21 cellular contexts compared by ENCODE assay signal in the genomic region with DNA sequence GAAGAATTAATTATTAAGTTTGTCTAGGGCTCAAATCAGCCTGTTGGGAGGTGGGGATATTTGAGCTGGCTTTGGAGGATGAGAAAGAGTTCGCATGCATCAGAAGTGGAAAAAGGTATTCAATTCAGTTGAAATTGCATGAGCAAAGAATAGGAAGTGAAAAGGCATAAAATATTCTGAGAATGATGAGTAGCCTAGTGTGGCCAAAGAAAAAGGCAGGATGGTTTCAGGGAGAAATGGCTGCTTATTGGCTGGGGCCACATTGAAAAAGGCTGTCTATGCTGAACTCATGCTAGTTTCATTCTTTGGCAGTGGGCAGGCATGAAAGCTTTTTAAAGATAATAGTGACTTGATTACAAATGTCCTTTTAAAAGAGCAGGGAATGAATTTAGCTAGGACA.
A peak's percentile ranks its signal among the peaks of the same experiment; 100 is the strongest.
DNase-seq lines count a peak whose midpoint lies in the region; ATAC-seq and TF ChIP-seq lines count a peak whose summit lies in the region.
"Had no signal": no experiment of that assay in that cellular context is flagged by ENCODE, and none has a peak within 500 bp of the region (broad histone marks: within the 10 kb centered on the region; RNA-seq: fewer than 3 reads in every experiment).

No MANE protein-coding gene starts in this region.

- peak; percentile 11 for DNase-seq in GM06990 (ENCODE audit: extremely low read depth, insufficient read length)
- DNase-seq in NCI-H2081 (lab: John Stamatoyannopoulos, UW), result no peak
- DNase-seq in activated CD8-positive, alpha-beta T cell treated with anti-CD3 and anti-CD28 coated beads, Interleukin-2, amount 10 ng/mL, durations not matched to agents 7 days and 5 days, result no peak
- no peak for DNase-seq in upper lobe of right lung
- DNase-seq: activated CD4-positive, alpha-beta T cell treated with anti-CD3 and anti-CD28 coated beads, Interleukin-2, amount 10 ng/mL, durations not matched to agents 24 days and 14 days; activated gamma-delta T cell treated with Interleukin-2 at 50 U/mL for 16 hours; adrenal gland; AML-193; left ventricle myocardium superior; mucosa of descending colon; NCI-H187 treated with DMSO at 0.1 percent for 48 hours; stimulated activated CD4-positive, alpha-beta T cell treated with anti-CD3 and anti-CD28 coated beads, Interleukin-4, amount 100 ng/mL, for 24 hours had no signal

- no peaks in the 10 kb centered on the region for H3K36me3 ChIP-seq in GM06990 (ENCODE audit: control insufficient read depth, insufficient read depth, low read length)
- no peaks in the 10 kb centered on the region for H3K36me3 ChIP-seq in upper lobe of right lung
- H3K36me3 ChIP-seq: adrenal gland, HAP-1, neural progenitor cell had no signal

- H3K9me3 ChIP-seq in upper lobe of right lung, result no peaks in the 10 kb centered on the region
- H3K9me3 ChIP-seq: adrenal gland, HAP-1, mucosa of descending colon had no signal

- no peak overlapping the region for H3K4me3 Mint-ChIP-seq in activated CD8-positive, alpha-beta T cell treated with anti-CD3 and anti-CD28 coated beads, Interleukin-2, amount 10 ng/mL, durations not matched to agents 7 days and 5 days
- H3K4me3 Mint-ChIP-seq: activated CD4-positive, alpha-beta T cell treated with anti-CD3 and anti-CD28 coated beads, Interleukin-2, amount 10 ng/mL, durations not matched to agents 24 days and 14 days; dendritic cell treated with granulocyte-macrophage colony-stimulating factor and Interleukin-4, amounts not matched to agents 40 ng/mL and 50 ng/mL, for 4 days; neural progenitor cell had no signal

- H3K27me3 ChIP-seq in GM06990 (replicated peaks; ENCODE audit: control insufficient read depth, insufficient read depth, low read length), result no peaks in the 10 kb centered on the region
- no peaks in the 10 kb centered on the region for H3K27me3 ChIP-seq in upper lobe of right lung
- H3K27me3 ChIP-seq: adrenal gland, neural progenitor cell had no signal

- no peaks in the 10 kb centered on the region for H3K9me3 Mint-ChIP-seq in activated CD8-positive, alpha-beta T cell treated with anti-CD3 and anti-CD28 coated beads, Interleukin-2, amount 10 ng/mL, durations not matched to agents 7 days and 5 days (ENCODE audit: insufficient read depth)
- H3K9me3 Mint-ChIP-seq: activated CD4-positive, alpha-beta T cell treated with anti-CD3 and anti-CD28 coated beads, Interleukin-2, amount 10 ng/mL, durations not matched to agents 24 days and 14 days; dendritic cell treated with granulocyte-macrophage colony-stimulating factor and Interleukin-4, amounts not matched to agents 40 ng/mL and 50 ng/mL, for 4 days; neural progenitor cell had no signal

- POLR2A ChIA-PET in activated CD8-positive, alpha-beta T cell treated with anti-CD3 and anti-CD28 coated beads, Interleukin-2, amount 10 ng/mL, durations not matched to agents 7 days and 5 days (lab: Charles Lee), result no interaction called here

- no peaks in the 10 kb centered on the region for H3K36me3 Mint-ChIP-seq in activated CD8-positive, alpha-beta T cell treated with anti-CD3 and anti-CD28 coated beads, Interleukin-2, amount 10 ng/mL, durations not matched to agents 7 days and 5 days (ENCODE audit: low read depth)
- H3K36me3 Mint-ChIP-seq: neural progenitor cell had no signal

- H3K27ac ChIP-seq in upper lobe of right lung, result no peak overlapping the region
- H3K27ac ChIP-seq: 22Rv1, adrenal gland, neural progenitor cell had no signal

- intact Hi-C loops in upper lobe of right lung (cut with DNase I), result no loop called here

- CTCF ChIA-PET in activated CD8-positive, alpha-beta T cell treated with anti-CD3 and anti-CD28 coated beads, Interleukin-2, amount 10 ng/mL, durations not matched to agents 7 days and 5 days (lab: Charles Lee), result no interaction called here

- TF ChIP-seq CTCF in GM06990 (IDR thresholded peaks at IDR 0.05; ENCODE audit: insufficient read depth, low read length, poor library complexity, severe bottlenecking) (no peak), upper lobe of right lung (IDR thresholded peaks at IDR 0.05) (no peak)

- ATAC-seq in GM18909 (IDR thresholded peaks at IDR 0.05; ENCODE audit: poor library complexity, unreplicated experiment) (peak; percentile 65), GM21825 (IDR thresholded peaks at IDR 0.05; ENCODE audit: unreplicated experiment) (peak; percentile 63), HG03432 (IDR thresholded peaks at IDR 0.05; ENCODE audit: unreplicated experiment) (peak; percentile 83), HG03280 (IDR thresholded peaks at IDR 0.05; ENCODE audit: unreplicated experiment) (no peak), upper lobe of right lung (no peak)
- no peak for ATAC-seq in activated CD8-positive, alpha-beta T cell treated with anti-CD3 and anti-CD28 coated beads, Interleukin-2, amount 10 ng/mL, durations not matched to agents 7 days and 5 days
- ATAC-seq: left ventricle myocardium superior, mucosa of descending colon had no signal

- no peaks in the 10 kb centered on the region for H3K27me3 Mint-ChIP-seq in activated CD8-positive, alpha-beta T cell treated with anti-CD3 and anti-CD28 coated beads, Interleukin-2, amount 10 ng/mL, durations not matched to agents 7 days and 5 days (ENCODE audit: low read depth)
- H3K27me3 Mint-ChIP-seq: activated CD4-positive, alpha-beta T cell treated with anti-CD3 and anti-CD28 coated beads, Interleukin-2, amount 10 ng/mL, durations not matched to agents 24 days and 14 days; dendritic cell treated with granulocyte-macrophage colony-stimulating factor and Interleukin-4, amounts not matched to agents 40 ng/mL and 50 ng/mL, for 4 days had no signal

- no peaks in the 10 kb centered on the region for H3K4me1 Mint-ChIP-seq in activated CD8-positive, alpha-beta T cell treated with anti-CD3 and anti-CD28 coated beads, Interleukin-2, amount 10 ng/mL, durations not matched to agents 7 days and 5 days (ENCODE audit: low read depth)
- H3K4me1 Mint-ChIP-seq: activated CD4-positive, alpha-beta T cell treated with anti-CD3 and anti-CD28 coated beads, Interleukin-2, amount 10 ng/mL, durations not matched to agents 24 days and 14 days had no signal

- H3K4me3 ChIP-seq in GM06990 (replicated peaks; ENCODE audit: low read depth, low read length) (no peak overlapping the region), upper lobe of right lung (no peak overlapping the region)
- H3K4me3 ChIP-seq: adrenal gland, HAP-1, mucosa of descending colon, neural progenitor cell, smooth muscle cell had no signal

- no peaks in the 10 kb centered on the region for H3K4me1 ChIP-seq in upper lobe of right lung
- H3K4me1 ChIP-seq: adrenal gland had no signal

- no peak overlapping the region for H3K27ac Mint-ChIP-seq in activated CD8-positive, alpha-beta T cell treated with anti-CD3 and anti-CD28 coated beads, Interleukin-2, amount 10 ng/mL, durations not matched to agents 7 days and 5 days
- H3K27ac Mint-ChIP-seq: activated CD4-positive, alpha-beta T cell treated with anti-CD3 and anti-CD28 coated beads, Interleukin-2, amount 10 ng/mL, durations not matched to agents 24 days and 14 days; dendritic cell treated with granulocyte-macrophage colony-stimulating factor and Interleukin-4, amounts not matched to agents 40 ng/mL and 50 ng/mL, for 4 days; neural progenitor cell had no signal

Comparison
In these comparisons a context has a peak if more than half of its experiments do, and no peak if none do; other contexts are left out.
1. ATAC-seq: peak in GM18909 (single experiment), GM21825 (single experiment) and HG03432 (single experiment); none in HG03280 (single experiment), activated CD8-positive, alpha-beta T cell treated with anti-CD3 and anti-CD28 coated beads, Interleukin-2, amount 10 ng/mL, durations not matched to agents 7 days and 5 days (single experiment) and upper lobe of right lung (single experiment).